In genomic region chr10:35384265-35384868, GRCh38 we compare ENCODE assay signal across 17 cellular contexts. TPM values are rescaled to one million over a fixed set of nuclear protein-coding genes. Genes with fewer than 3 reads are reported as not detected.
DNase-seq lines count a peak whose midpoint lies in the region; ATAC-seq and TF ChIP-seq lines count a peak whose summit lies in the region.
"Had no signal": no experiment of that assay in that cellular context is flagged by ENCODE, and none has a peak within 500 bp of the region (broad histone marks: within the 10 kb centered on the region; RNA-seq: fewer than 3 reads in every experiment).

No MANE protein-coding gene starts in this region.

- H3K27ac ChIP-seq in mesendoderm (ENCODE audit: low read depth, low read length) (peak overlapping the region; percentile 71), neuronal stem cell (replicated peaks; ENCODE audit: low read length) (no peak overlapping the region)
- H3K27ac ChIP-seq: sigmoid colon, suprapubic skin had no signal

- H2BK120ac ChIP-seq in mesendoderm (ENCODE audit: low read depth, low read length) (no peak overlapping the region), neuronal stem cell (ENCODE audit: low read depth, low read length) (no peak overlapping the region)

- no peak for TF ChIP-seq CTCF in epithelial cell of esophagus (IDR thresholded peaks at IDR 0.05; ENCODE audit: insufficient read depth, low read depth, low read length, missing control alignments)

- no peak overlapping the region for H2BK12ac ChIP-seq in neuronal stem cell (ENCODE audit: low read length)

- H3K9ac ChIP-seq in mesendoderm (ENCODE audit: low read length) (no peak overlapping the region), neuronal stem cell (ENCODE audit: low read depth, low read length, poor library complexity) (no peak overlapping the region)

- H3K4me3 ChIP-seq in MG63 (no peak overlapping the region), epithelial cell of esophagus (ENCODE audit: low read length) (no peak overlapping the region), mesendoderm (ENCODE audit: low read length) (no peak overlapping the region), neuronal stem cell (ENCODE audit: low read length in 2 of 2) (no peak overlapping the region)
- H3K4me3 ChIP-seq: sigmoid colon, suprapubic skin had no signal

- H3K4me2 ChIP-seq in mesendoderm (ENCODE audit: low read length) (no peak overlapping the region), neuronal stem cell (ENCODE audit: insufficient read depth, low read length, poor library complexity, severe bottlenecking) (no peak overlapping the region)

- H2AK5ac ChIP-seq in mesendoderm (ENCODE audit: low read length) (peak overlapping the region; percentile 10), neuronal stem cell (ENCODE audit: low read depth, low read length) (no peak overlapping the region)

- H3K23ac ChIP-seq in mesendoderm (ENCODE audit: low read length) (no peak overlapping the region), neuronal stem cell (ENCODE audit: low read depth, low read length, poor library complexity) (no peak overlapping the region)

- H3K79me2 ChIP-seq in mesendoderm (ENCODE audit: control insufficient read depth, insufficient read depth, low read length): peaks cover 47% of the 10 kb centered on the region

- H2AFZ ChIP-seq in neuronal stem cell (ENCODE audit: low read length): no peak overlapping the region

- peaks cover 10% of the 10 kb centered on the region for H3K4me1 ChIP-seq in mesendoderm (ENCODE audit: control insufficient read depth, low read depth, low read length)
- peaks cover 3 to 19% of the 10 kb centered on the region in 2 donors for H3K4me1 ChIP-seq in neuronal stem cell (ENCODE audit: control insufficient read depth in 2 of 2, insufficient read depth in 1 of 2, low read depth in 1 of 2, low read length in 2 of 2)

- H4K91ac ChIP-seq in neuronal stem cell (ENCODE audit: low read depth, low read length, poor library complexity): no peak overlapping the region

- no peaks in the 10 kb centered on the region for H3K27me3 ChIP-seq in MG63
- H3K27me3 ChIP-seq in mesendoderm (ENCODE audit: insufficient read depth, low read length, poor library complexity): no peaks in the 10 kb centered on the region
- no peaks in the 10 kb centered on the region for H3K27me3 ChIP-seq in neuronal stem cell (ENCODE audit: control insufficient read depth in 3 of 3, insufficient read depth in 3 of 3, low read depth in 1 of 3, low read length in 3 of 3)
- H3K27me3 ChIP-seq: sigmoid colon, suprapubic skin had no signal

- no CpG with 5 or more reads among the region's 10 CpGs for WGBS in mesendoderm (ENCODE audit: extremely low coverage, insufficient coverage, low lambda C conversion rate)
- no CpG with 5 or more reads among the region's 10 CpGs for WGBS in neuronal stem cell (ENCODE audit: extremely low coverage in 2 of 2, insufficient read length in 2 of 2, insufficient replicate concordance in 1 of 2), 2 donors

- H3K4ac ChIP-seq in mesendoderm (ENCODE audit: low read depth, low read length): no peak overlapping the region
- H3K4ac ChIP-seq in neuronal stem cell (ENCODE audit: low read length): no peak overlapping the region

- no peak for ATAC-seq in HG03342 (IDR thresholded peaks at IDR 0.05; ENCODE audit: unreplicated experiment)
- ATAC-seq in HG02884 (IDR thresholded peaks at IDR 0.05; ENCODE audit: unreplicated experiment): no peak

- no peak overlapping the region for H4K5ac ChIP-seq in mesendoderm (ENCODE audit: low read length)

- H2BK5ac ChIP-seq in mesendoderm (ENCODE audit: low read length): peak overlapping the region; percentile 51
- H2BK5ac ChIP-seq in neuronal stem cell (ENCODE audit: low read length): no peak overlapping the region

- no peak overlapping the region for H4K8ac ChIP-seq in mesendoderm (ENCODE audit: low read depth, low read length)
- H4K8ac ChIP-seq in neuronal stem cell (ENCODE audit: low read depth, low read length): no peak overlapping the region

- H3K14ac ChIP-seq in neuronal stem cell (ENCODE audit: low read length): no peak overlapping the region

- no peaks in the 10 kb centered on the region for H3K9me3 ChIP-seq in MG63
- peaks cover 1 to 6% of the 10 kb centered on the region in 2 donors for H3K9me3 ChIP-seq in neuronal stem cell (replicated peaks in 1 of 2; ENCODE audit: control insufficient read depth in 2 of 2, insufficient read depth in 1 of 2, low read depth in 1 of 2, low read length in 2 of 2)
- H3K9me3 ChIP-seq: suprapubic skin had no signal

- DNase-seq in Daoy (ENCODE audit: low read depth) (peak; percentile 9), MG63 (peak; percentile 34), epithelial cell of esophagus (ENCODE audit: low read depth) (peak; percentile 55), mesendoderm (peak; percentile 93), neuronal stem cell (ENCODE audit: low spot score) (no peak)
- no peak for DNase-seq in activated CD4-positive, alpha-beta T cell treated with anti-CD3 and anti-CD28 coated beads, Interleukin-2, amount 50 U/mL, for 4 hours
- DNase-seq: activated CD4-positive, CD25-positive, alpha-beta regulatory T cell; amniotic stem cell; effector CD4-positive, alpha-beta T cell; H7; NCI-H1436; NCI-H2227 treated with DMSO at 0.1 percent for 48 hours; SHP77 treated with DMSO at 0.1 percent for 48 hours; sigmoid colon had no signal

- H3K36me3 ChIP-seq in MG63: no peaks in the 10 kb centered on the region; the same call in 1 of the 2 replicates
- H3K36me3 ChIP-seq in mesendoderm (ENCODE audit: control insufficient read depth, insufficient read depth, low read length): no peaks in the 10 kb centered on the region
- peaks cover 0 to 1% of the 10 kb centered on the region in 2 donors for H3K36me3 ChIP-seq in neuronal stem cell (replicated peaks in 1 of 2; ENCODE audit: control insufficient read depth in 2 of 2, insufficient read depth in 2 of 2, low read length in 2 of 2)
- H3K36me3 ChIP-seq: sigmoid colon, suprapubic skin had no signal

- H3K79me1 ChIP-seq in mesendoderm (ENCODE audit: low read length): peaks cover 32% of the 10 kb centered on the region
- H3K79me1 ChIP-seq in neuronal stem cell (ENCODE audit: low read depth, low read length): peaks cover 2% of the 10 kb centered on the region

- no peak overlapping the region for H2BK15ac ChIP-seq in mesendoderm (replicated peaks; ENCODE audit: low read depth)
- no peak overlapping the region for H2BK15ac ChIP-seq in neuronal stem cell (ENCODE audit: low read length)

- peak overlapping the region; percentile 61 for H3K18ac ChIP-seq in mesendoderm (ENCODE audit: low read length)
- H3K18ac ChIP-seq in neuronal stem cell (ENCODE audit: low read length): no peak overlapping the region

- peak overlapping the region; percentile 47 for H3K56ac ChIP-seq in mesendoderm (ENCODE audit: low read length)

RNA-seq across cellular contexts. Expression of gene CCNY, which starts 48.1 kb away (rescaled TPM):
- 26.9 and 40.1 TPM in 2 replicates for total RNA-seq in Daoy (2014; rRNA removed; shearing (Covaris generic))
- 36.1 and 47.2 TPM in 2 replicates for total RNA-seq in MG63 (2014; rRNA removed; shearing (Covaris generic); ENCODE audit: low replicate concordance)
- 36.6 TPM for polyA plus RNA-seq in mesendoderm (2013, experiment 1 of 2)
- polyA plus RNA-seq in mesendoderm (2013, experiment 2 of 2): 36.9 TPM
- 44.5 TPM for polyA plus RNA-seq in neuronal stem cell (2013, experiment 1 of 2)
- polyA plus RNA-seq in neuronal stem cell (2013, experiment 2 of 2): 46.5 TPM

Comparison
In these comparisons a context has a peak if more than half of its experiments do, and no peak if none do; other contexts are left out.
1. DNase-seq: peak in Daoy (single experiment), MG63 (single experiment), epithelial cell of esophagus (single experiment) and mesendoderm (single experiment); none in neuronal stem cell (single experiment) and activated CD4-positive, alpha-beta T cell treated with anti-CD3 and anti-CD28 coated beads, Interleukin-2, amount 50 U/mL, for 4 hours (0 of 2).